33 cellular contexts compared by ENCODE assay signal in the genomic region with DNA sequence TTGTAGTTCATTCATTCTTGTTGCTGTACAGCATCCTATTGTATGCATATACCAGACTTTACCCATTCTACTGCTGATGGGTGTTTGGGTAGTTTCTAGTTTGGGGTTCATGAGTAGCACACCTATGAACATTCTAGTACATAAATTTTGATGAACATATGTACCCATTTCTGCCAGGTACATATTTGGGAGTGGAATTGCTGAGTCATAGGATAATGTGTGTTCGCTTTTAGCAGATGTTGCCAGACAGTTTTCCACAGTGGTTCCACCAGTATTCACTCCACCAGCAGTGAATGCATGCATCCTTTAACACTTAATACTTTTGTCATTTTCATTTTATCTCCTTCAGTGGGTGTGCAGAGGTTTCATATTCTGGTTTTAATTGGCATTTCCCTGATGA. TPM values are rescaled to one million over a fixed set of nuclear protein-coding genes. Genes with fewer than 3 reads are reported as not detected.
"Had no signal": no experiment of that assay in that cellular context is flagged by ENCODE, and none has a peak within 500 bp of the region (broad histone marks: within the 10 kb centered on the region; RNA-seq: fewer than 3 reads in every experiment).

No MANE protein-coding gene starts in this region.

- H3K36me3 ChIP-seq: adrenal gland, brain microvascular endothelial cell, breast epithelium had no signal

- DNase-seq: activated B cell treated with CpG ODN at 0.5 μM for 24 hours; activated CD4-positive, alpha-beta memory T cell treated with anti-CD3 and anti-CD28 coated beads for 36 hours; activated CD4-positive, alpha-beta T cell treated with anti-CD3 and anti-CD28 coated beads for 4 hours; activated CD4-positive, alpha-beta T cell treated with anti-CD3 and anti-CD28 coated beads, Interleukin-2, amount 10 ng/mL, durations not matched to agents 7 days and 5 days; activated CD4-positive, CD25-positive, alpha-beta regulatory T cell treated with anti-CD3 and anti-CD28 coated beads, Interleukin-2, amount 50 U/mL, for 72 hours; activated CD8-positive, alpha-beta memory T cell treated with anti-CD3 and anti-CD28 coated beads, Interleukin-2, amount 50 U/mL, for 4 hours; activated CD8-positive, alpha-beta T cell treated with anti-CD3 and anti-CD28 coated beads for 36 hours; activated effector memory CD4-positive, alpha-beta T cell treated with anti-CD3 and anti-CD28 coated beads, Interleukin-2, amount 50 U/mL, for 16 hours; activated gamma-delta T cell treated with Interleukin-2 at 50 U/mL for 16 hours; activated naive CD4-positive, alpha-beta T cell; activated naive CD4-positive, alpha-beta T cell treated with anti-CD3 and anti-CD28 coated beads for 36 hours; activated naive CD4-positive, alpha-beta T cell treated with anti-CD3 and anti-CD28 coated beads, Interleukin-2, amount 50 U/mL, for 16 hours; activated naive CD8-positive, alpha-beta T cell treated with anti-CD3 and anti-CD28 coated beads for 36 hours; activated T-cell treated with anti-CD3 and anti-CD28 coated beads for 4 hours; activated T-cell treated with anti-CD3 and anti-CD28 coated beads, Interleukin-2, amount 50 U/mL, for 1 hour; activated T-cell treated with anti-CD3 and anti-CD28 coated beads, Interleukin-2, amount 50 U/mL, for 4 hours; activated T-cell treated with anti-CD3 and anti-CD28 coated beads, Interleukin-2, amount 50 U/mL, for 72 hours; adrenal gland; amniotic stem cell; aorta; body of pancreas; brain microvascular endothelial cell; central memory CD4-positive, alpha-beta T cell; T-helper 2 cell; T-helper 9 cell had no signal

- H3K27ac ChIP-seq: adrenal gland, body of pancreas, brain microvascular endothelial cell, breast epithelium, VCaP had no signal

- H3K9me3 ChIP-seq: adrenal gland, body of pancreas, breast epithelium had no signal

- FAIRE-seq: astrocyte, colon, TTC549 had no signal

- ATAC-seq: activated CD8-positive, alpha-beta T cell treated with anti-CD3 and anti-CD28 coated beads for 36 hours; activated naive CD4-positive, alpha-beta T cell treated with anti-CD3 and anti-CD28 coated beads, Interleukin-2, amount 50 U/mL, for 72 hours; activated T-cell treated with anti-CD3 and anti-CD28 coated beads, Interleukin-2, amount 50 U/mL, for 4 hours; activated T-cell treated with anti-CD3 and anti-CD28 coated beads, Interleukin-2, amount 50 U/mL, for 72 hours; activated T-helper 17 cell treated with anti-CD3 and anti-CD28 coated beads, Interleukin-2, amount 50 U/mL, for 72 hours; body of pancreas had no signal

- H3K4me3 ChIP-seq: adrenal gland, body of pancreas, breast epithelium had no signal

- H3K4me1 ChIP-seq: breast epithelium had no signal

RNA-seq across cellular contexts. Expression of gene SCN5A, which starts 3.4 kb away (rescaled TPM):
- total RNA-seq: activated B cell treated with CpG ODN at 0.5 μM for 24 hours; activated CD4-positive, alpha-beta T cell treated with anti-CD3 and anti-CD28 coated beads, Interleukin-2, amount 10 ng/mL, durations not matched to agents 7 days and 5 days; activated T-cell treated with anti-CD3 and anti-CD28 coated beads, Interleukin-2, amount 50 U/mL, for 4 hours; activated T-helper 1 cell treated with anti-CD3 and anti-CD28 coated beads, Interleukin-12 subunit alpha, Interleukin-12 subunit beta, Interleukin-2, Interleukin-4 antibody, amounts not matched to agents 30 ng/mL and 10 ng/mL and 1 ng/mL, durations not matched to agents 14 hours and 24 hours and 36 hours had no signal
